8 cellular contexts compared by ENCODE assay signal in genomic region chr1:8348777-8349472, GRCh38. TPM values are rescaled to one million over a fixed set of nuclear protein-coding genes. Genes with fewer than 3 reads are reported as not detected.
DNase-seq lines count a peak whose midpoint lies in the region; ATAC-seq and TF ChIP-seq lines count a peak whose summit lies in the region.

No MANE protein-coding gene starts in this region.

- TF ChIP-seq CTCF in BJ (IDR thresholded peaks at IDR 0.05; ENCODE audit: insufficient read depth, low read depth, low read length) (peak; percentile 90), HCT116 (IDR thresholded peaks at IDR 0.05 in 2 of 3, conservative IDR thresholded peaks at IDR 0.05 in 1 of 3; ENCODE audit: borderline replicate concordance in 1 of 3, insufficient read depth in 1 of 3, low read depth in 2 of 3, low read length in 2 of 3) (peak; percentile 84 to 92 (median 87)), neural progenitor cell (IDR thresholded peaks at IDR 0.05) (peak; percentile 92)

- BruUV-seq in HCT116 (replicated peaks; lab: Mats Ljungman, UMichigan), result no TSS peak

- H3F3A ChIP-seq in neural progenitor cell (ENCODE audit: low read depth), result peaks cover 21% of the 10 kb centered on the region

- H3K9me3 ChIP-seq in HCT116 (ENCODE audit: control insufficient read depth in 1 of 2, insufficient read depth in 1 of 2, low read depth in 1 of 2, low read length in 2 of 2), result no peaks in the 10 kb centered on the region
- H3K9me3 ChIP-seq in neural progenitor cell (ENCODE audit: low read depth), result no peaks in the 10 kb centered on the region

- TF ChIP-seq RAD21 in HCT116 (IDR thresholded peaks at IDR 0.05; ENCODE audit: low read depth), result peak; percentile 98

- no peak overlapping the region for H3K27ac ChIP-seq in HCT116 (ENCODE audit: low read depth, low read length)
- H3K27ac ChIP-seq in neural progenitor cell, result no peak overlapping the region

- peaks cover 19% of the 10 kb centered on the region for H3K36me3 Mint-ChIP-seq in neural progenitor cell

- H3K36me3 ChIP-seq in BJ (ENCODE audit: control insufficient read depth, insufficient read depth, low read length) (peaks cover 5% of the 10 kb centered on the region), HCT116 (ENCODE audit: control insufficient read depth in 1 of 2, insufficient read depth in 2 of 2, low read length in 2 of 2) (peaks cover 0 to 2% of the 10 kb centered on the region in 2 experiments; a peak in 1 of 4 replicates), neural progenitor cell (no peaks in the 10 kb centered on the region)

- CTCF ChIA-PET in BJ (lab: Yijun Ruan, JAX) (interaction anchor here (0.6 to 8.4 kb wide), 21 partner anchors 9 to 389 kb away, joined by 3 to 78 read pairs (median 4); no protein-coding TSS in a partner anchor), HCT116 (lab: Charles Lee) (interaction anchor here (0.6 to 3.2 kb wide), 8 partner anchors 9 to 682 kb away, joined by 3 to 35 read pairs (median 4); no protein-coding TSS in a partner anchor)

- ATAC-seq in HCT116 (peak; percentile 82), esophagus mucosa (peak; percentile 57), GM19467 (IDR thresholded peaks at IDR 0.05; ENCODE audit: unreplicated experiment) (no peak)

- RAD21 ChIA-PET in HCT116 (lab: Charles Lee; ENCODE audit: low non-redundant PET in 1 of 2, low total read pairs in 2 of 2, uncharacterized antibody in 2 of 2, unreplicated experiment in 2 of 2), result interaction anchor here (0.6 to 1.4 kb wide), 8 partner anchors 35 to 400 kb away, joined by 3 to 6 read pairs (median 4); no protein-coding TSS in a partner anchor

- H3K27me3 ChIP-seq in BJ (ENCODE audit: control insufficient read depth, insufficient read depth, low read length), result no peaks in the 10 kb centered on the region; the same call in 1 of the 2 replicates
- H3K27me3 ChIP-seq in HCT116 (ENCODE audit: insufficient read depth, low read length), result no peaks in the 10 kb centered on the region
- H3K27me3 ChIP-seq in neural progenitor cell, result no peaks in the 10 kb centered on the region

- H4K20me1 ChIP-seq in HCT116 (ENCODE audit: insufficient read depth) (no peaks in the 10 kb centered on the region), neural progenitor cell (ENCODE audit: low read depth) (peaks cover 18% of the 10 kb centered on the region)

- H3K4me1 ChIP-seq in HCT116 (ENCODE audit: control insufficient read depth in 1 of 2, insufficient read depth in 2 of 2, low read length in 2 of 2) (peaks cover 3 to 27% of the 10 kb centered on the region in 2 experiments), neural progenitor cell (no peaks in the 10 kb centered on the region)

- H3K4me3 ChIP-seq in BJ (ENCODE audit: low read depth, low read length) (no peak overlapping the region), HCT116 (replicated peaks in 1 of 2; ENCODE audit: low read depth in 1 of 2, low read length in 2 of 2) (no peak overlapping the region), neural progenitor cell (no peak overlapping the region)

- TF ChIP-seq POLR2A in HCT116 (IDR thresholded peaks at IDR 0.05; ENCODE audit: borderline replicate concordance, extremely low read depth, insufficient read depth, insufficient read length), result no peak

- H2AFZ ChIP-seq in HCT116 (ENCODE audit: low read depth, low read length, poor library complexity, severe bottlenecking), result no peak overlapping the region
- no peak overlapping the region for H2AFZ ChIP-seq in neural progenitor cell (replicated peaks)

- H3K9me2 ChIP-seq in HCT116 (ENCODE audit: insufficient read depth), result 0 out of 2 replicates have a peak, but pooled peaks cover 3% of the 10 kb centered on the region

- peaks cover 27% of the 10 kb centered on the region for H3K4me1 Mint-ChIP-seq in neural progenitor cell

- POLR2A ChIA-PET in BJ (lab: Charles Lee) (no interaction called here), HCT116 (lab: Charles Lee) (interaction anchor here (0.6 kb wide), 1 partner anchor 629 kb away, joined by 4 read pairs; no protein-coding TSS in a partner anchor)

- peak overlapping the region; percentile 61 for H3K4me3 Mint-ChIP-seq in neural progenitor cell

- DNase-seq in BJ (ENCODE audit: low read depth), result no peak
- peak; percentile 27 for DNase-seq in HCT116 (ENCODE audit: low read depth, low spot score)
- peak; percentile 16 to 71 for DNase-seq in NOMO-1 (lab: John Stamatoyannopoulos, UW; ENCODE audit: unreplicated experiment in 2 of 2)
- peak; percentile 13 for DNase-seq in activated CD8-positive, alpha-beta memory T cell treated with anti-CD3 and anti-CD28 coated beads, Interleukin-2, amount 50 U/mL, for 24 hours (ENCODE audit: extremely low read depth)
- DNase-seq in neural progenitor cell (ENCODE audit: low spot score), result peak; percentile 84
- DNase-seq in superior temporal gyrus (ENCODE audit: extremely low spot score), result peak; percentile 69

- peaks cover 16% of the 10 kb centered on the region for H3K27me3 Mint-ChIP-seq in neural progenitor cell (ENCODE audit: insufficient read depth, low read depth)

- peak overlapping the region; percentile 96 for H3K27ac Mint-ChIP-seq in neural progenitor cell

- no peak overlapping the region for H3K9ac ChIP-seq in HCT116 (ENCODE audit: low read length)
- no peak overlapping the region for H3K9ac ChIP-seq in neural progenitor cell

- intact Hi-C loops in HCT116 (cut with micrococcal nuclease), result loop anchor here (1.0 to 5.0 kb wide), 3 partner anchors 367 to 682 kb away; no protein-coding TSS in a partner anchor

- H3K4me2 ChIP-seq in HCT116 (ENCODE audit: low read length) (no peak overlapping the region), neural progenitor cell (no peak overlapping the region)

- H3K9me3 Mint-ChIP-seq in neural progenitor cell, result no peaks in the 10 kb centered on the region

- no peaks in the 10 kb centered on the region for H3K79me2 ChIP-seq in HCT116 (ENCODE audit: insufficient read depth, low read length)
- H3K79me2 ChIP-seq in neural progenitor cell (ENCODE audit: low read depth), result no peaks in the 10 kb centered on the region

TF ChIP-seq in HCT116, 20 proteins besides CTCF, POLR2A, EP300 and RAD21:
- TF ChIP-seq MAX (IDR thresholded peaks at IDR 0.05) (no peak), ZBTB33 (IDR thresholded peaks at IDR 0.05; ENCODE audit: extremely low read depth, insufficient replicate concordance, low read length) (no peak), FOSL1 (IDR thresholded peaks at IDR 0.05; ENCODE audit: low read depth) (no peak), YY1 (IDR thresholded peaks at IDR 0.05; ENCODE audit: extremely low read depth, insufficient replicate concordance, low read depth, low read length) (peak; percentile 20), POLR2AphosphoS5 (IDR thresholded peaks at IDR 0.05; ENCODE audit: low read depth, low read length) (no peak), JUND (IDR thresholded peaks at IDR 0.05) (no peak), SIN3A (IDR thresholded peaks at IDR 0.05; ENCODE audit: low read depth) (no peak), ELF1 (IDR thresholded peaks at IDR 0.05; ENCODE audit: borderline replicate concordance, low read depth) (no peak), ZFX (IDR thresholded peaks at IDR 0.05) (no peak)

RNA-seq across cellular contexts. Expression of gene SLC45A1, which starts 31.0 kb away (rescaled TPM):
- polyA plus RNA-seq in BJ (2011; rRNA removed), result 0.44 and 1.4 TPM in 2 replicates
- 0.52 and 0.77 TPM in 2 replicates for polyA minus RNA-seq in BJ (2011; rRNA and poly(A)+ RNA removed)
- total RNA-seq in HCT116 (2021; ENCODE audit: unreplicated experiment) (13.8 TPM), esophagus mucosa (0.20 TPM), neural progenitor cell (ENCODE audit: low replicate concordance) (1.1 and 3.3 TPM in 2 replicates)
- polyA plus RNA-seq in HCT116 (2012), result 17.0 and 21.0 TPM in 2 replicates
